ENCODE assay signal across 1 cellular context in genomic region chr6:133682506-133683290, GRCh38.
TF ChIP-seq lines count a peak whose summit lies in the region.

No MANE protein-coding gene starts in this region.

TF ChIP-seq in SK-N-SH, 30 proteins besides CTCF, POLR2A, EP300 and RAD21 (continued from another document):
- TF ChIP-seq IRF3 (IDR thresholded peaks at IDR 0.05; ENCODE audit: low read depth, low read length), result no peak
- no peak for TF ChIP-seq POLR2AphosphoS5 (IDR thresholded peaks at IDR 0.05; ENCODE audit: low read depth, low read length)
- TF ChIP-seq YY1 (IDR thresholded peaks at IDR 0.05; ENCODE audit: low read depth), result no peak
- TF ChIP-seq JUND (IDR thresholded peaks at IDR 0.05), result no peak
- TF ChIP-seq EZH2phosphoT487 (IDR thresholded peaks at IDR 0.05; ENCODE audit: borderline replicate concordance, low read depth), result no peak
- TF ChIP-seq ELF1 (IDR thresholded peaks at IDR 0.05), result no peak
